ENCODE assay signal across 15 cellular contexts in the genomic region with DNA sequence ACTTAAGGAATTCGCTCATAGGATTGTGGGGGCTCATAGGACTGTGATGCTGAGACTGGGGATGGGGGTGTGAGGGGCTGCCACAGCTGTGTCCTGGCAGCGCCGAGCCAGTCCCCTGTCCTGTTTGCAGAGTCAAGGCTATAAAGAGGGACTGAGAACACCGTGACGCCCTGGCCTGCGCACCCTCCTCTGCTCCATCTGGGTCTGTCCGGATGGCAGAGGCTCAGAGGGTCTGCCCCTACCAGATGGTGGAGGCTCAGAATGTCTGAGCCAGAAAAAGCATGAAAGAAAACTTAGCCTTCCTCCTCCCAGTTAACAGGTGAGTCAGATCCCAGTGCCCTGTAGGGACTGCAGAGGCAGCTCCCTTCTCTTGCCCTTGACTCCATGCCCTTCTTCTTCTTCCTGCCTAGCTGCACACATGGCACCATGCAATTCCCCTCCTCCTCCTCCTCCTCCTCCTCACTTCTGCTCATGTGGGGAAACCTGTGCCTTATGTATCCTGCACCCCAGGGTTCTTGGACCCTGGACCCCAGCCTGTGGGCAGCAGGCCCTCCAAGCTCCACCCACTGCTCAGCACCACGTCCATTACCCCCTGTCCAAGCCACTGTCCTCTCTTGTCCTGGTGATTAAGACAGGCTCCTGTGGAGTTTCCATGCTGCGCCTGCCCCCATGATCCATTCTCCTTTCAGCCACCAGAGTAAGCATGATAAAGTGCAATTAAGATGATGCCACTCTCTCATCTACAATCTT.
DNase-seq lines count a peak whose midpoint lies in the region; ATAC-seq, FAIRE-seq and TF ChIP-seq lines count a peak whose summit lies in the region.
"Had no signal": no experiment of that assay in that cellular context is flagged by ENCODE, and none has a peak within 500 bp of the region (broad histone marks: within the 10 kb centered on the region; RNA-seq: fewer than 3 reads in every experiment).

No MANE protein-coding gene starts in this region.

- H3K36me3 ChIP-seq in HEK293 (ENCODE audit: control insufficient read depth in 2 of 2, insufficient read depth in 1 of 2, low read length in 2 of 2) = no peaks in the 10 kb centered on the region
- no peaks in the 10 kb centered on the region for H3K36me3 ChIP-seq in SK-N-SH (replicated peaks in 1 of 2; ENCODE audit: control insufficient read depth in 1 of 2, insufficient read depth in 2 of 2, low read length in 1 of 2)
- H3K36me3 ChIP-seq: BLaER1, HAP-1 had no signal

- H4K20me1 ChIP-seq in SK-N-SH (ENCODE audit: insufficient read depth) = no peaks in the 10 kb centered on the region
- H4K20me1 ChIP-seq: BLaER1 had no signal

- H3K4me2 ChIP-seq in SK-N-SH = no peak overlapping the region
- H3K4me2 ChIP-seq: A549 had no signal

- no peak for DNase-seq in HTR-8/SVneo (ENCODE audit: insufficient read length, low spot score)
- peak; percentile 62 for DNase-seq in posterior vena cava (ENCODE audit: low spot score)
- DNase-seq in kidney glomerular epithelial cell (lab: John Stamatoyannopoulos, UW) = no peak
- no peak for DNase-seq in SK-N-SH
- DNase-seq: AML-193; CD4-positive, CD25-positive, alpha-beta regulatory T cell; GOT3; HFFc6 had no signal

- WGBS in SK-N-SH (ENCODE audit: low lambda C conversion rate) = 79% methylated on average over 8 of the region's 9 CpGs

- peak; percentile 24 for ATAC-seq in esophagus mucosa
- ATAC-seq: A549, HepG2 had no signal

- no peak overlapping the region for H3K27ac ChIP-seq in HEK293 (ENCODE audit: extremely low read depth, low read depth, low read length)
- no peak overlapping the region for H3K27ac ChIP-seq in SK-N-SH (ENCODE audit: low read depth in 2 of 2, low read length in 1 of 2)
- H3K27ac ChIP-seq: A549, BLaER1 had no signal

- FAIRE-seq in HTR-8/SVneo (lab: Jason Lieb, UNC) = peak; percentile 68
- FAIRE-seq: A549, GM12891, HepG2 had no signal

- H3K27me3 ChIP-seq in SK-N-SH (ENCODE audit: insufficient read depth) = no peaks in the 10 kb centered on the region
- H3K27me3 ChIP-seq: BLaER1 had no signal

- no peaks in the 10 kb centered on the region for H3K79me2 ChIP-seq in SK-N-SH (ENCODE audit: insufficient read depth)

- TF ChIP-seq RAD21 in SK-N-SH (IDR thresholded peaks at IDR 0.05; ENCODE audit: low read length) = no peak

- CTCF ChIA-PET in HEK293 (lab: Yijun Ruan, JAX) = no interaction called here
- CTCF ChIA-PET in SK-N-SH (lab: Yijun Ruan, JAX) = interaction anchor here (0.7 kb wide), 1 partner anchor 409 kb away, joined by 3 read pairs; no protein-coding TSS in a partner anchor

- no peak overlapping the region for H3K9ac ChIP-seq in SK-N-SH
- H3K9ac ChIP-seq: BLaER1 had no signal

- intact Hi-C loops in posterior vena cava (cut with DNase I) = no loop called here

- H3K4me1 ChIP-seq in HEK293 (ENCODE audit: control insufficient read depth, insufficient read depth, low read length) = no peaks in the 10 kb centered on the region
- H3K4me1 ChIP-seq in SK-N-SH (ENCODE audit: control insufficient read depth in 1 of 2, insufficient read depth in 2 of 2, low read depth in 1 of 2, low read length in 1 of 2) = peaks cover 0 to 2% of the 10 kb centered on the region in 2 experiments; a peak in 1 of 4 replicates
- H3K4me1 ChIP-seq: A549 had no signal

- no peaks in the 10 kb centered on the region for H3F3A ChIP-seq in SK-N-SH (replicated peaks; ENCODE audit: insufficient read depth)

- POLR2A ChIA-PET in HEK293 (lab: Yijun Ruan, JAX) = no interaction called here
- POLR2A ChIA-PET in SK-N-SH (lab: Yijun Ruan, JAX) = no interaction called here

- no peak for TF ChIP-seq EP300 in SK-N-SH (IDR thresholded peaks at IDR 0.05; ENCODE audit: borderline replicate concordance in 1 of 2, low read depth in 1 of 2, low read length in 1 of 2)

- TF ChIP-seq CTCF in HEK293 (tag by site-specific recombination; IDR thresholded peaks at IDR 0.05) = no peak
- no peak for TF ChIP-seq CTCF in SK-N-SH (IDR thresholded peaks at IDR 0.05)

- H3K4me3 ChIP-seq in HEK293 (ENCODE audit: low read depth, low read length) (no peak overlapping the region), SK-N-SH (ENCODE audit: low read depth in 2 of 2, low read length in 1 of 2) (no peak overlapping the region)
- H3K4me3 ChIP-seq: A549, BLaER1, HAP-1 had no signal

- H3K9me3 ChIP-seq in HEK293 (ENCODE audit: control insufficient read depth, insufficient read depth, low read depth, low read length) (no peaks in the 10 kb centered on the region), SK-N-SH (no peaks in the 10 kb centered on the region)
- H3K9me3 ChIP-seq: BLaER1, HAP-1 had no signal

- no peaks in the 10 kb centered on the region for H3K9me2 ChIP-seq in SK-N-SH

- no peak overlapping the region for H2AFZ ChIP-seq in SK-N-SH (ENCODE audit: low read depth)

TF ChIP-seq in HEK293, 187 proteins besides CTCF, POLR2A, EP300 and RAD21:
- TF ChIP-seq ZNF426 (tag by site-specific recombination; IDR thresholded peaks at IDR 0.05) (no peak), EGR2 (tag by site-specific recombination; IDR thresholded peaks at IDR 0.05; ENCODE audit: low read depth) (0 out of 2 replicates have a peak, but pooled peaks have one; percentile 8), ZIC2 (tag by site-specific recombination; IDR thresholded peaks at IDR 0.05) (peak; percentile 49)

TF ChIP-seq in SK-N-SH, 30 proteins besides CTCF, POLR2A, EP300 and RAD21:
- TF ChIP-seq EZH2phosphoT487 (IDR thresholded peaks at IDR 0.05; ENCODE audit: borderline replicate concordance, low read depth) (no peak), JUND (IDR thresholded peaks at IDR 0.05) (no peak), NRF1 (IDR thresholded peaks at IDR 0.05; ENCODE audit: low read depth, low read length) (no peak), GABPA (IDR thresholded peaks at IDR 0.05; ENCODE audit: low read depth) (no peak), ELF1 (IDR thresholded peaks at IDR 0.05) (no peak), CHD2 (IDR thresholded peaks at IDR 0.05; ENCODE audit: low read length, partially characterized antibody) (no peak), POLR2AphosphoS5 (IDR thresholded peaks at IDR 0.05; ENCODE audit: low read depth, low read length) (no peak)
- TF ChIP-seq, protein P1, sequence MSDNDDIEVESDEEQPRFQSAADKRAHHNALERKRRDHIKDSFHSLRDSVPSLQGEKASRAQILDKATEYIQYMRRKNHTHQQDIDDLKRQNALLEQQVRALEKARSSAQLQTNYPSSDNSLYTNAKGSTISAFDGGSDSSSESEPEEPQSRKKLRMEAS (IDR thresholded peaks at IDR 0.05; ENCODE audit: low read depth) = no peak
- TF ChIP-seq, protein P2, sequence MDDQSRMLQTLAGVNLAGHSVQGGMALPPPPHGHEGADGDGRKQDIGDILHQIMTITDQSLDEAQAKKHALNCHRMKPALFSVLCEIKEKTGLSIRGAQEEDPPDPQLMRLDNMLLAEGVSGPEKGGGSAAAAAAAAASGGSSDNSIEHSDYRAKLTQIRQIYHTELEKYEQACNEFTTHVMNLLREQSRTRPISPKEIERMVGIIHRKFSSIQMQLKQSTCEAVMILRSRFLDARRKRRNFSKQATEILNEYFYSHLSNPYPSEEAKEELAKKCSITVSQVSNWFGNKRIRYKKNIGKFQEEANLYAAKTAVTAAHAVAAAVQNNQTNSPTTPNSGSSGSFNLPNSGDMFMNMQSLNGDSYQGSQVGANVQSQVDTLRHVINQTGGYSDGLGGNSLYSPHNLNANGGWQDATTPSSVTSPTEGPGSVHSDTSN (IDR thresholded peaks at IDR 0.05) = no peak
